23 cellular contexts compared by ENCODE assay signal in genomic region chr9:73402081-73403028, GRCh38.
DNase-seq lines count a peak whose midpoint lies in the region; TF ChIP-seq lines count a peak whose summit lies in the region.
"Had no signal": no experiment of that assay in that cellular context is flagged by ENCODE, and none has a peak within 500 bp of the region (broad histone marks: within the 10 kb centered on the region; RNA-seq: fewer than 3 reads in every experiment).

No MANE protein-coding gene starts in this region.

- H3K36me3 ChIP-seq in breast epithelium, result no peaks in the 10 kb centered on the region
- H3K36me3 ChIP-seq: BE2C, SJCRH30 had no signal

- H3K4me3 ChIP-seq in breast epithelium (no peak overlapping the region), fibroblast of mammary gland (ENCODE audit: control insufficient read depth, low read depth, low read length) (no peak overlapping the region)
- H3K4me3 ChIP-seq: GM12878, SJCRH30 had no signal

- H3K27ac ChIP-seq in breast epithelium, result no peak overlapping the region
- H3K27ac ChIP-seq: KMS-11, SJCRH30 had no signal

- H3K27ac Mint-ChIP-seq in MCF 10A (ENCODE audit: low read depth, unreplicated experiment) (no peak overlapping the region), progenitor cell of endocrine pancreas (peak overlapping the region; percentile 67)
- H3K27ac Mint-ChIP-seq: CD4-positive, CD25-positive, alpha-beta regulatory T cell had no signal

- H3K4me3 Mint-ChIP-seq in MCF 10A (ENCODE audit: unreplicated experiment), result no peak overlapping the region
- H3K4me3 Mint-ChIP-seq in progenitor cell of endocrine pancreas (ENCODE audit: low read depth), result no peak overlapping the region
- H3K4me3 Mint-ChIP-seq: CD4-positive, CD25-positive, alpha-beta regulatory T cell had no signal

- no peaks in the 10 kb centered on the region for H3K4me1 Mint-ChIP-seq in MCF 10A (ENCODE audit: insufficient read depth, unreplicated experiment)
- H3K4me1 Mint-ChIP-seq in progenitor cell of endocrine pancreas (ENCODE audit: low read depth), result no peaks in the 10 kb centered on the region
- H3K4me1 Mint-ChIP-seq: CD4-positive, CD25-positive, alpha-beta regulatory T cell had no signal

- H3K27me3 Mint-ChIP-seq in MCF 10A (ENCODE audit: insufficient read depth, unreplicated experiment), result peaks cover 22% of the 10 kb centered on the region
- H3K27me3 Mint-ChIP-seq in progenitor cell of endocrine pancreas, result no peaks in the 10 kb centered on the region
- H3K27me3 Mint-ChIP-seq: CD4-positive, CD25-positive, alpha-beta regulatory T cell had no signal

- intact Hi-C loops in MCF 10A (cut with micrococcal nuclease), result loop anchor here (10.0 kb wide), 1 partner anchor 102 kb away; no protein-coding TSS in a partner anchor
- intact Hi-C loops in breast epithelium (cut with DNase I; ENCODE audit: low total_unique reads), result no loop called here

- H3K9me3 ChIP-seq in breast epithelium, result peaks cover 3 to 5% of the 10 kb centered on the region in 2 donors
- H3K9me3 ChIP-seq: BE2C, Caco-2, SJCRH30 had no signal

- no peaks in the 10 kb centered on the region for H3K36me3 Mint-ChIP-seq in MCF 10A (ENCODE audit: insufficient read depth, unreplicated experiment)
- peaks cover 1% of the 10 kb centered on the region for H3K36me3 Mint-ChIP-seq in progenitor cell of endocrine pancreas (ENCODE audit: insufficient read depth)
- H3K36me3 Mint-ChIP-seq: CD4-positive, CD25-positive, alpha-beta regulatory T cell had no signal

- no peaks in the 10 kb centered on the region for H3K4me1 ChIP-seq in breast epithelium
- H3K4me1 ChIP-seq: BE2C, Caco-2, SJCRH30 had no signal

- no peak for TF ChIP-seq POLR2A in breast epithelium (IDR thresholded peaks at IDR 0.05)

- CTCF ChIA-PET in MCF 10A (lab: Yijun Ruan, JAX), result no interaction called here

- DNase-seq in MCF 10A (ENCODE audit: unreplicated experiment), result peak; percentile 8
- DNase-seq in breast epithelium (ENCODE audit: low spot score in 2 of 2), result no peak
- peak; percentile 36 for DNase-seq in HT1080 (ENCODE audit: low read depth)
- DNase-seq in fibroblast of mammary gland (ENCODE audit: low read depth), result peak; percentile 1
- DNase-seq in progenitor cell of endocrine pancreas (ENCODE audit: low spot score, unreplicated experiment), result no peak
- no peak for DNase-seq in AML-193 (lab: John Stamatoyannopoulos, UW)
- no peak for DNase-seq in cerebellar cortex (ENCODE audit: low spot score)
- DNase-seq in NOMO-1 treated with DMSO at 0.1 percent for 48 hours (lab: John Stamatoyannopoulos, UW; ENCODE audit: unreplicated experiment), result no peak
- DNase-seq: 8988T; BE2C; Caco-2; CD4-positive, CD25-positive, alpha-beta regulatory T cell; GF-D8; HCEC 1CT; NCI-H1092; NCI-H146; NCI-H2029 treated with DMSO at 0.1 percent for 48 hours; NCI-H2171 treated with DMSO at 0.1 percent for 48 hours; NCI-H446 treated with DMSO at 0.1 percent for 48 hours; OCI-M1 had no signal

- H3K9me3 Mint-ChIP-seq in MCF 10A (ENCODE audit: unreplicated experiment) (peaks cover 15% of the 10 kb centered on the region), progenitor cell of endocrine pancreas (ENCODE audit: low read depth) (peaks cover 13% of the 10 kb centered on the region)

- BruUV-seq in MCF 10A (replicated peaks; lab: Mats Ljungman, UMichigan), result no TSS peak

- no peaks in the 10 kb centered on the region for H3K27me3 ChIP-seq in breast epithelium
- H3K27me3 ChIP-seq: BE2C, SJCRH30 had no signal

- TF ChIP-seq CTCF in MCF 10A (IDR thresholded peaks at IDR 0.05; ENCODE audit: unreplicated experiment) (no peak), breast epithelium (IDR thresholded peaks at IDR 0.05) (no peak), fibroblast of mammary gland (conservative IDR thresholded peaks at IDR 0.05; ENCODE audit: control insufficient read depth, insufficient read depth, low read depth, low read length) (no peak), progenitor cell of endocrine pancreas (IDR thresholded peaks at IDR 0.05; ENCODE audit: unreplicated experiment) (no peak)

- POLR2A ChIA-PET in MCF 10A (lab: Yijun Ruan, JAX), result no interaction called here

Comparison
In these comparisons a context has a peak if more than half of its experiments do, and no peak if none do; other contexts are left out.
1. DNase-seq: peak in MCF 10A (single experiment), HT1080 (single experiment) and fibroblast of mammary gland (single experiment); none in breast epithelium (0 of 2), progenitor cell of endocrine pancreas (single experiment), AML-193 (0 of 2), cerebellar cortex (single experiment) and NOMO-1 treated with DMSO at 0.1 percent for 48 hours (single experiment).